13 cellular contexts compared by ENCODE assay signal in the genomic region with DNA sequence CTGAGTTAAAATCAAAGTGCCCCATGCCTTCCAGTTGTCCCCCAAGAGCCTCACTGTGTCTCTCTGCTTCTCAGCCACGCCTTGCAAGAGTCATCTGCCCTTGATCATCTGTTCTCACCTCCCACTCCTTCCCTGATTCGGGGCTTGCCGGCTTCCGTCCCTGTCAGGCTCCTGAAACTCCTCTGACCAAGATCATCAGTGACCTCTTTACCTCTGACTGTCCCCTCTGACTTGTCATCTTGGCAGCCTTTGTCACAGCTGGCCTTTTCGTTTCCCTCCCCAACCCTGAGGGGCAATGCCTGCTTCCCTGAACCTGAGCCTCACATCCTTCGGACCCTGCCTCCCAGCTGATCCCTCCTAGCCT.
DNase-seq lines count a peak whose midpoint lies in the region; ATAC-seq and TF ChIP-seq lines count a peak whose summit lies in the region.
"Had no signal": no experiment of that assay in that cellular context is flagged by ENCODE, and none has a peak within 500 bp of the region (broad histone marks: within the 10 kb centered on the region; RNA-seq: fewer than 3 reads in every experiment).

No MANE protein-coding gene starts in this region.

- H3K27me3 Mint-ChIP-seq in activated CD4-positive, alpha-beta T cell treated with anti-CD3 and anti-CD28 coated beads for 36 hours, result peaks cover 6% of the 10 kb centered on the region
- no peaks in the 10 kb centered on the region for H3K27me3 Mint-ChIP-seq in activated T-cell treated with anti-CD3 and anti-CD28 coated beads, Interleukin-2, amount 50 U/mL, for 4 hours (ENCODE audit: low read depth)

- no peaks in the 10 kb centered on the region for H3K36me3 ChIP-seq in MG63
- H3K36me3 ChIP-seq: transverse colon had no signal

- peak; percentile 82 for DNase-seq in activated CD4-positive, alpha-beta T cell treated with anti-CD3 and anti-CD28 coated beads for 36 hours
- no peak for DNase-seq in activated CD4-positive, alpha-beta T cell treated with anti-CD3 and anti-CD28 coated beads for 1 hour
- peak; percentile 22 for DNase-seq in activated T-cell treated with anti-CD3 and anti-CD28 coated beads, Interleukin-2, amount 50 U/mL, for 4 hours
- DNase-seq in stimulated activated CD8-positive, alpha-beta memory T cell treated with anti-CD3 and anti-CD28 coated beads, Interleukin-2, amount 100 ng/mL, for 48 hours (ENCODE audit: low read depth in 2 of 2), result peak; percentile 51 to 53
- DNase-seq in MG63, result no peak
- no peak for DNase-seq in effector CD4-positive, alpha-beta T cell
- DNase-seq: GDM1, GOT3, left colon, SK-N-SH, transverse colon had no signal

- POLR2A ChIA-PET in activated CD4-positive, alpha-beta T cell treated with anti-CD3 and anti-CD28 coated beads for 36 hours (lab: Charles Lee), result no interaction called here

- no peak overlapping the region for H3K4me3 Mint-ChIP-seq in activated CD4-positive, alpha-beta T cell treated with anti-CD3 and anti-CD28 coated beads for 36 hours
- H3K4me3 Mint-ChIP-seq in activated T-cell treated with anti-CD3 and anti-CD28 coated beads, Interleukin-2, amount 50 U/mL, for 4 hours, result peak overlapping the region; percentile 14

- peaks cover 17% of the 10 kb centered on the region for H3K27me3 ChIP-seq in MG63

- no peak overlapping the region for H3K27ac Mint-ChIP-seq in activated CD4-positive, alpha-beta T cell treated with anti-CD3 and anti-CD28 coated beads for 36 hours

- no peaks in the 10 kb centered on the region for H3K36me3 Mint-ChIP-seq in activated CD4-positive, alpha-beta T cell treated with anti-CD3 and anti-CD28 coated beads for 36 hours (ENCODE audit: low read depth)
- H3K36me3 Mint-ChIP-seq in activated T-cell treated with anti-CD3 and anti-CD28 coated beads, Interleukin-2, amount 50 U/mL, for 4 hours (ENCODE audit: insufficient read depth), result no peaks in the 10 kb centered on the region

- intact Hi-C loops in activated CD4-positive, alpha-beta T cell treated with anti-CD3 and anti-CD28 coated beads for 36 hours (cut with DNase I, micrococcal nuclease), result loop anchor here in 1 of 2 experiments (5.0 kb wide), 1 partner anchor 124 kb away; a partner anchor contains a TSS

- peak; percentile 89 for ATAC-seq in activated CD4-positive, alpha-beta T cell treated with anti-CD3 and anti-CD28 coated beads for 36 hours
- ATAC-seq in HG02852 (IDR thresholded peaks at IDR 0.05; ENCODE audit: unreplicated experiment) (peak; percentile 51), GM18505 (IDR thresholded peaks at IDR 0.05; ENCODE audit: unreplicated experiment) (no peak)
- peak; percentile 92 for ATAC-seq in activated T-cell treated with anti-CD3 and anti-CD28 coated beads, Interleukin-2, amount 50 U/mL, for 4 hours
- ATAC-seq: left colon had no signal

- no peaks in the 10 kb centered on the region for H3K9me3 ChIP-seq in MG63
- H3K9me3 ChIP-seq: SK-N-SH, transverse colon had no signal

- TF ChIP-seq POLR2A in GM18505 (IDR thresholded peaks at IDR 0.05; ENCODE audit: borderline replicate concordance, extremely low read depth, insufficient read depth, insufficient read length), result no peak

- no peak overlapping the region for H3K4me3 ChIP-seq in MG63
- H3K4me3 ChIP-seq: transverse colon had no signal

- H3K4me1 Mint-ChIP-seq in activated CD4-positive, alpha-beta T cell treated with anti-CD3 and anti-CD28 coated beads for 36 hours, result peaks cover 27% of the 10 kb centered on the region
- peaks cover 25% of the 10 kb centered on the region for H3K4me1 Mint-ChIP-seq in activated T-cell treated with anti-CD3 and anti-CD28 coated beads, Interleukin-2, amount 50 U/mL, for 4 hours (ENCODE audit: low read depth)

- H3K9me3 Mint-ChIP-seq in activated CD4-positive, alpha-beta T cell treated with anti-CD3 and anti-CD28 coated beads for 36 hours (ENCODE audit: low read depth), result no peaks in the 10 kb centered on the region
- H3K9me3 Mint-ChIP-seq in activated T-cell treated with anti-CD3 and anti-CD28 coated beads, Interleukin-2, amount 50 U/mL, for 4 hours, result no peaks in the 10 kb centered on the region

- CTCF ChIA-PET in activated CD4-positive, alpha-beta T cell treated with anti-CD3 and anti-CD28 coated beads for 36 hours (lab: Charles Lee), result interaction anchor here (0.9 to 2.5 kb wide), 3 partner anchors 13 to 67 kb away, joined by 3 to 16 read pairs (median 4); a partner anchor contains a TSS

Comparison
In these comparisons a context has a peak if more than half of its experiments do, and no peak if none do; other contexts are left out.
1. DNase-seq: peak in activated CD4-positive, alpha-beta T cell treated with anti-CD3 and anti-CD28 coated beads for 36 hours (single experiment), activated T-cell treated with anti-CD3 and anti-CD28 coated beads, Interleukin-2, amount 50 U/mL, for 4 hours (single experiment) and stimulated activated CD8-positive, alpha-beta memory T cell treated with anti-CD3 and anti-CD28 coated beads, Interleukin-2, amount 100 ng/mL, for 48 hours (2 of 2); none in activated CD4-positive, alpha-beta T cell treated with anti-CD3 and anti-CD28 coated beads for 1 hour (single experiment), MG63 (single experiment) and effector CD4-positive, alpha-beta T cell (single experiment).